Comparison of ENCODE assay signal across 17 cellular contexts in the genomic region with DNA sequence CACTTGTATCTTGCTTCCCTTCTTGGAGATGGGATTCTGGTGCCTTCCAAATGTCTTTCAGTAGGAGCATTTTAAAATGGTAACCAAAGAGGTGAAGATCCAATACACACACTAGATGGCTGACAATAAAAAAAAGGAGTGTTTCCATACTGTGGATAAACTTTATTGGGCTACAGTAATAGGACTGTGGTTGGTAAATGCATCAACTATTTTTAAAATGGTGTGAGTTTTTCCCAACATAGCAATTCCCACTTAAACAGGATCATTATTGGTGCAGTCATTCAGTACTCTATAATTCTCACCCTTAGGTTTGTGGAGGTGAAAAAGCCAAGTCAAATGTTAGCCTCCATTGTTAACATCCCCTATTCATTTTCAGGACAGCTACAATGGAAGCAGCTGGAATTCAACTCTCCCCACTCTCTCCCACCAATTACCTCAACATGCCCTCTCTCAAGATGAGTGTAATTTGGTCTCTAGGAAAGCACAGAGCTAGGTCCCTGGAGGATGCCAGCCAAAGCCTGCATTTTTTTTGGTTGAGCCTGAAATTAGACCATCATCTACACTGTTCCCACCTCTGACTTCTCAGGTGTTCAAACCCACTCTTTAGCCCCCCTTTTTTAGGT.
DNase-seq lines count a peak whose midpoint lies in the region; ATAC-seq and TF ChIP-seq lines count a peak whose summit lies in the region.
"Had no signal": no experiment of that assay in that cellular context is flagged by ENCODE, and none has a peak within 500 bp of the region (broad histone marks: within the 10 kb centered on the region; RNA-seq: fewer than 3 reads in every experiment).

No MANE protein-coding gene starts in this region.

- no peak for TF ChIP-seq CTCF in GM12864 (IDR thresholded peaks at IDR 0.05; ENCODE audit: low read depth, low read length, missing control alignments)

- peak overlapping the region; percentile 41 for H3K4me3 Mint-ChIP-seq in memory B cell
- H3K4me3 Mint-ChIP-seq: activated CD4-positive, alpha-beta T cell treated with anti-CD3 and anti-CD28 coated beads, Interleukin-2, amount 10 ng/mL, durations not matched to agents 7 days and 5 days had no signal

- H3K27me3 Mint-ChIP-seq in memory B cell: no peaks in the 10 kb centered on the region

- H3K36me3 Mint-ChIP-seq in memory B cell: peaks cover 10% of the 10 kb centered on the region

- peaks cover 62% of the 10 kb centered on the region for H3K4me1 Mint-ChIP-seq in memory B cell

- DNase-seq in GM12864 (ENCODE audit: low read depth) (no peak), NCI-H1105 (lab: John Stamatoyannopoulos, UW) (peak; percentile 87), NCI-H748 (lab: John Stamatoyannopoulos, UW; ENCODE audit: unreplicated experiment) (peak; percentile 86), memory B cell (ENCODE audit: low spot score in 2 of 2) (no peak), HuH-7.5 (ENCODE audit: low spot score) (no peak), NCI-H526 (lab: John Stamatoyannopoulos, UW) (no peak)
- no peak for DNase-seq in activated effector memory CD4-positive, alpha-beta T cell treated with Interleukin-2 at 50 U/mL for 16 hours
- DNase-seq: activated CD4-positive, alpha-beta T cell treated with anti-CD3 and anti-CD28 coated beads, Interleukin-2, amount 10 ng/mL, durations not matched to agents 7 days and 5 days; activated T-cell treated with anti-CD3 and anti-CD28 coated beads, Interleukin-2, amount 50 U/mL, for 48 hours; adrenal gland; DMS53; HFFc6; kidney; NCI-H774; stimulated activated CD4-positive, alpha-beta T cell treated with anti-CD3 and anti-CD28 coated beads, Interleukin-12 subunit alpha, Interleukin-12 subunit beta, amount 100 ng/mL, for 4 hours; T-helper 9 cell had no signal

- H3K27ac Mint-ChIP-seq in memory B cell: peak overlapping the region; percentile 82
- H3K27ac Mint-ChIP-seq: activated CD4-positive, alpha-beta T cell treated with anti-CD3 and anti-CD28 coated beads, Interleukin-2, amount 10 ng/mL, durations not matched to agents 7 days and 5 days; HFFc6 had no signal

- H3K9me3 Mint-ChIP-seq in memory B cell: no peaks in the 10 kb centered on the region
- H3K9me3 Mint-ChIP-seq: activated CD4-positive, alpha-beta T cell treated with anti-CD3 and anti-CD28 coated beads, Interleukin-2, amount 10 ng/mL, durations not matched to agents 7 days and 5 days; HFFc6 had no signal

- ATAC-seq in memory B cell (ENCODE audit: low read depth) (no peak), GM21786 (IDR thresholded peaks at IDR 0.05; ENCODE audit: unreplicated experiment) (no peak)

- H3K4me3 ChIP-seq in GM12864 (ENCODE audit: low read depth, low read length): peak overlapping the region; percentile 28; the same call in 1 of the 2 replicates

Comparison
In these comparisons a context has a peak if more than half of its experiments do, and no peak if none do; other contexts are left out.
1. DNase-seq: peak in NCI-H1105 (single experiment) and NCI-H748 (single experiment); none in GM12864 (single experiment), memory B cell (0 of 2), HuH-7.5 (single experiment), NCI-H526 (0 of 2) and activated effector memory CD4-positive, alpha-beta T cell treated with Interleukin-2 at 50 U/mL for 16 hours (single experiment).